ENCODE assay signal across 8 cellular contexts in genomic region chrX:51892921-51893745, GRCh38. TPM values are rescaled to one million over a fixed set of nuclear protein-coding genes. Genes with fewer than 3 reads are reported as not detected.
DNase-seq lines count a peak whose midpoint lies in the region; ATAC-seq, FAIRE-seq and TF ChIP-seq lines count a peak whose summit lies in the region.

Gene MAGED1, plus strand, starts transcription at chrX:51893623. Its CDS starts 682 bp downstream, at chrX:51894305.

- DNase-seq in BE2C, result peak; percentile 93
- no peak for DNase-seq in GM19239 (ENCODE audit: insufficient read length, low spot score)
- peak; percentile 88 for DNase-seq in NCI-H82 treated with DMSO at 0.1 percent for 48 hours (lab: John Stamatoyannopoulos, UW; ENCODE audit: unreplicated experiment)
- DNase-seq in activated CD8-positive, alpha-beta memory T cell treated with anti-CD3 and anti-CD28 coated beads, Interleukin-2, amount 50 U/mL, for 4 hours, result peak; percentile 74
- DNase-seq in mesenteric fat pad (ENCODE audit: low spot score), result no peak
- DNase-seq in stimulated activated CD8-positive, alpha-beta memory T cell treated with anti-CD3 and anti-CD28 coated beads, Interleukin-15, amount 100 ng/mL, for 24 hours (ENCODE audit: low read depth), result peak; percentile 29

- H3K36me3 ChIP-seq in BE2C, result peaks cover 23% of the 10 kb centered on the region

- in situ Hi-C loops in endometrial microvascular endothelial cells (cut with HindIII; ENCODE audit: inconsistent ontology term, low pct_unique_long_range_greater_than_20kb, low sequenced_read_pairs), result no loop called here

- 0 out of 2 replicates have a peak, but pooled peaks cover 6% of the 10 kb centered on the region for H3K4me1 ChIP-seq in BE2C

- peak; percentile 94 for FAIRE-seq in GM19239 (lab: Jason Lieb, UNC)

- no peaks in the 10 kb centered on the region for H3K27me3 ChIP-seq in BE2C

- no peak for TF ChIP-seq CTCF in BE2C (IDR thresholded peaks at IDR 0.05; ENCODE audit: low read depth, low read length)

- H3K9me3 ChIP-seq in BE2C, result no peaks in the 10 kb centered on the region

- H3K4me3 ChIP-seq in BE2C (ENCODE audit: low read depth, low read length), result peak within 1 kb of the TSS; percentile 85

- peak; percentile 71 for ATAC-seq in HG03457 (IDR thresholded peaks at IDR 0.05; ENCODE audit: unreplicated experiment)

RNA-seq across cellular contexts. Expression of gene MAGED1, which starts in this region (rescaled TPM):
- 167 TPM for polyA plus RNA-seq in BE2C (2012; ENCODE audit: insufficient read depth, insufficient read length, low read depth)
- total RNA-seq in endometrial microvascular endothelial cells (ENCODE audit: inconsistent ontology term) (122 TPM), mesenteric fat pad (61.7 TPM)

Comparison
In these comparisons a context has a peak if more than half of its experiments do, and no peak if none do; other contexts are left out.
1. DNase-seq: peak in BE2C (single experiment), NCI-H82 treated with DMSO at 0.1 percent for 48 hours (single experiment), activated CD8-positive, alpha-beta memory T cell treated with anti-CD3 and anti-CD28 coated beads, Interleukin-2, amount 50 U/mL, for 4 hours (single experiment) and stimulated activated CD8-positive, alpha-beta memory T cell treated with anti-CD3 and anti-CD28 coated beads, Interleukin-15, amount 100 ng/mL, for 24 hours (single experiment); none in GM19239 (single experiment) and mesenteric fat pad (single experiment).